Comparison of ENCODE assay signal across 17 cellular contexts in the genomic region with DNA sequence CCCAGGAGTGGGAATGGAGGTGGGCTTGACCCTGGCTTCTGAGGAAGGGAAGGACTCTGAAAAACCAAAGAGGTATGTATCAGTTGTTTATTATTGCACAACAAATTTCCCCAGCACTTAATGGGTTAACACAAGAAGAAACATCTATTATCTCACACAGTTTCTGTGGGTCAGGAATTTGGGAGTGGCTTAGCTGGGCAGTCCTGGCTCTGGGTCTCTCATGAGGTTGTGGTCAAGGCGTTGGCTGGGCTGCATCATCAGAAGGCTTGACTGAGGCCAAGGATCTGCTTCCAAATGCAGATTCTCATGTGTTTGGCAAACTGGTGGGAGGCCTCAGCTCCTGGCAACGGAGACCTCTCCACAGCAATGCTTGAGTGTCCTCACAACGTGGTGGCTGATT. TPM values are rescaled to one million over a fixed set of nuclear protein-coding genes. Genes with fewer than 3 reads are reported as not detected.
DNase-seq lines count a peak whose midpoint lies in the region; ATAC-seq and TF ChIP-seq lines count a peak whose summit lies in the region.
"Had no signal": no experiment of that assay in that cellular context is flagged by ENCODE, and none has a peak within 500 bp of the region (broad histone marks: within the 10 kb centered on the region; RNA-seq: fewer than 3 reads in every experiment).

No MANE protein-coding gene starts in this region.

- no peaks in the 10 kb centered on the region for H3K4me1 ChIP-seq in adipocyte (ENCODE audit: control insufficient read depth, insufficient read depth, low read length)
- no peaks in the 10 kb centered on the region for H3K4me1 ChIP-seq in upper lobe of right lung

- no peak overlapping the region for H3K9ac ChIP-seq in adipocyte (ENCODE audit: low read length)
- H3K9ac ChIP-seq: KMS-11 had no signal

- no peak overlapping the region for H3K4me3 ChIP-seq in adipocyte (ENCODE audit: low read length)
- H3K4me3 ChIP-seq in fibroblast of villous mesenchyme (ENCODE audit: low read depth, low read length), result no peak overlapping the region
- H3K4me3 ChIP-seq in upper lobe of right lung, result no peak overlapping the region
- H3K4me3 ChIP-seq: esophagus squamous epithelium had no signal

- CTCF ChIA-PET in HEK293T (lab: Yijun Ruan, JAX), result no interaction called here

- in situ Hi-C loops in GM13976 (cut with MboI; ENCODE audit: low sequenced_read_pairs, unreplicated experiment), result no loop called here

- ATAC-seq in upper lobe of right lung, result peak; percentile 25
- ATAC-seq: naive thymus-derived CD8-positive, alpha-beta T cell; T-cell had no signal

- H3K9me3 ChIP-seq in adipocyte (ENCODE audit: control insufficient read depth, low read length) (peaks cover 21% of the 10 kb centered on the region), upper lobe of right lung (no peaks in the 10 kb centered on the region)
- H3K9me3 ChIP-seq: esophagus squamous epithelium had no signal

- no peak overlapping the region for H3K27ac ChIP-seq in upper lobe of right lung
- H3K27ac ChIP-seq: KMS-11 had no signal

- no peaks in the 10 kb centered on the region for H3K36me3 ChIP-seq in adipocyte (ENCODE audit: control insufficient read depth, insufficient read depth, low read length, severe bottlenecking)
- no peaks in the 10 kb centered on the region for H3K36me3 ChIP-seq in upper lobe of right lung
- H3K36me3 ChIP-seq: esophagus squamous epithelium had no signal

- intact Hi-C loops in upper lobe of right lung (cut with DNase I), result no loop called here

- POLR2A ChIA-PET in HEK293T (lab: Yijun Ruan, JAX), result no interaction called here

- peak; percentile 72 for DNase-seq in HS-27A (ENCODE audit: low read depth)
- DNase-seq in adipocyte (ENCODE audit: low read depth), result peak; percentile 27
- peak; percentile 59 for DNase-seq in fibroblast of villous mesenchyme (ENCODE audit: low read depth)
- peak; percentile 34 for DNase-seq in upper lobe of right lung
- DNase-seq in stimulated activated CD4-positive, alpha-beta T cell treated with anti-CD3 and anti-CD28 coated beads, Interleukin-1b, Interleukin-23, amount 100 ng/mL, for 48 hours, result no peak
- DNase-seq in GM13976 (ENCODE audit: low spot score), result no peak
- no peak for DNase-seq in HEK293T (ENCODE audit: extremely low spot score)
- DNase-seq: activated CD4-positive, alpha-beta T cell treated with anti-CD3 and anti-CD28 coated beads, Interleukin-2, amount 50 U/mL, for 1 hour; activated effector memory CD4-positive, alpha-beta T cell treated with Interleukin-2 at 50 U/mL for 16 hours; COR-L47; esophagus squamous epithelium; H7; naive thymus-derived CD8-positive, alpha-beta T cell; NCI-H2081; small intestine; T-cell had no signal

- no peak for TF ChIP-seq CTCF in fibroblast of villous mesenchyme (IDR thresholded peaks at IDR 0.05; ENCODE audit: insufficient read depth, low read depth, low read length)
- TF ChIP-seq CTCF in upper lobe of right lung (IDR thresholded peaks at IDR 0.05), result no peak
- no peak for TF ChIP-seq CTCF in GM13976 (IDR thresholded peaks at IDR 0.05; ENCODE audit: borderline replicate concordance, control extremely low read depth, extremely low read depth, insufficient read depth, missing control alignments)

- H3K27me3 ChIP-seq in adipocyte (replicated peaks; ENCODE audit: control insufficient read depth, insufficient read depth, low read length) (no peaks in the 10 kb centered on the region), upper lobe of right lung (no peaks in the 10 kb centered on the region)
- H3K27me3 ChIP-seq: esophagus squamous epithelium had no signal

TF ChIP-seq in HEK293T, 16 proteins besides CTCF, POLR2A, EP300 and RAD21:
- TF ChIP-seq FOXA1 (IDR thresholded peaks at IDR 0.05) (no peak), TARDBP (IDR thresholded peaks at IDR 0.05) (no peak), BHLHE40 (IDR thresholded peaks at IDR 0.05; ENCODE audit: borderline replicate concordance) (no peak), HDGF (IDR thresholded peaks at IDR 0.05; ENCODE audit: borderline replicate concordance) (no peak), ZNF384 (IDR thresholded peaks at IDR 0.05) (no peak), ARNT (IDR thresholded peaks at IDR 0.05) (no peak), FOXM1 (IDR thresholded peaks at IDR 0.05; ENCODE audit: borderline replicate concordance) (no peak), FOXK2 (IDR thresholded peaks at IDR 0.05) (no peak), L3MBTL2 (conservative IDR thresholded peaks at IDR 0.05) (no peak), SUZ12 (IDR thresholded peaks at IDR 0.05) (no peak)
- TF ChIP-seq, protein P1, sequence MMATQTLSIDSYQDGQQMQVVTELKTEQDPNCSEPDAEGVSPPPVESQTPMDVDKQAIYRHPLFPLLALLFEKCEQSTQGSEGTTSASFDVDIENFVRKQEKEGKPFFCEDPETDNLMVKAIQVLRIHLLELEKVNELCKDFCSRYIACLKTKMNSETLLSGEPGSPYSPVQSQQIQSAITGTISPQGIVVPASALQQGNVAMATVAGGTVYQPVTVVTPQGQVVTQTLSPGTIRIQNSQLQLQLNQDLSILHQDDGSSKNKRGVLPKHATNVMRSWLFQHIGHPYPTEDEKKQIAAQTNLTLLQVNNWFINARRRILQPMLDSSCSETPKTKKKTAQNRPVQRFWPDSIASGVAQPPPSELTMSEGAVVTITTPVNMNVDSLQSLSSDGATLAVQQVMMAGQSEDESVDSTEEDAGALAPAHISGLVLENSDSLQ (IDR thresholded peaks at IDR 0.05), result no peak

RNA-seq across cellular contexts. Expression of a gene that starts 17.5 kb away (rescaled TPM):
- total RNA-seq in fibroblast of villous mesenchyme (under 0.01 TPM in 2 replicates), upper lobe of right lung (not detected)

Comparison
In these comparisons a context has a peak if more than half of its experiments do, and no peak if none do; other contexts are left out.
1. DNase-seq: peak in HS-27A (single experiment), adipocyte (single experiment), fibroblast of villous mesenchyme (single experiment) and upper lobe of right lung (single experiment); none in stimulated activated CD4-positive, alpha-beta T cell treated with anti-CD3 and anti-CD28 coated beads, Interleukin-1b, Interleukin-23, amount 100 ng/mL, for 48 hours (single experiment), GM13976 (single experiment) and HEK293T (single experiment).